1 cellular context compared by ENCODE assay signal in genomic region chr6:101779051-101779844, GRCh38.
TF ChIP-seq lines count a peak whose summit lies in the region.

No MANE protein-coding gene starts in this region.

TF ChIP-seq in GM23338, 12 proteins besides CTCF, POLR2A, EP300 and RAD21 (continued from another document):
- TF ChIP-seq POLR2AphosphoS5 (IDR thresholded peaks at IDR 0.05; ENCODE audit: low read depth) = no peak
- no peak for TF ChIP-seq ZNF331 (CRISPR knock-in tag; IDR thresholded peaks at IDR 0.05; ENCODE audit: low read depth)
- TF ChIP-seq REST (IDR thresholded peaks at IDR 0.05; ENCODE audit: unreplicated experiment) = no peak
TF ChIP-seq in GM23338: peak in this region for 0.
